29 cellular contexts compared by ENCODE assay signal in the genomic region with DNA sequence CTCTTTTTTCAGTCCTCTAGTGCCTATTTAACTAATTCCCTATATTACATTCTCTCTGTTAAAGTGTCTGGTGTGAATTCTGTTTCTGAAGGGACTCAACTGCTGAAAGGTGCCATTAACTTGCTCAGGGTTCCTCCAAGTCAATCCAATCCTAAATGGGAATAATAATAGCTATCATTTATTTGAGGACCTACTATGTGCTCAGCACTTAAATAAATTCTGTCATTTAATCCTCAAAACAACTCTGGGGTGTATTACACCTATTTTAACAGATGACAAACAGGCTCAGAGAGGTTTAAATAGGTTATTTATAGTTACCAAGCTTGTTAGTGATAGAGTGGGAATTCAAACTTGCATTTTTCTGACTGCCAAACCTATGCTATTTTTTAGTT.
"Had no signal": no experiment of that assay in that cellular context is flagged by ENCODE, and none has a peak within 500 bp of the region (broad histone marks: within the 10 kb centered on the region; RNA-seq: fewer than 3 reads in every experiment).

No MANE protein-coding gene starts in this region.

- H3K4me3 ChIP-seq: colonic mucosa, coronary artery, dorsolateral prefrontal cortex, esophagus muscularis mucosa, esophagus squamous epithelium, gastrocnemius medialis, gastroesophageal sphincter, heart left ventricle, heart right ventricle had no signal

- H3K27me3 ChIP-seq: colonic mucosa, esophagus muscularis mucosa, esophagus squamous epithelium, gastrocnemius medialis, heart left ventricle, heart right ventricle had no signal

- H3K9me3 ChIP-seq: colonic mucosa, esophagus muscularis mucosa, esophagus squamous epithelium, gastrocnemius medialis, gastroesophageal sphincter, heart left ventricle, heart right ventricle had no signal

- H3K9me3 Mint-ChIP-seq: dendritic cell treated with granulocyte-macrophage colony-stimulating factor and Interleukin-4, amounts not matched to agents 40 ng/mL and 50 ng/mL, for 4 days; effector memory CD8-positive, alpha-beta T cell had no signal

- H3K27ac ChIP-seq: colonic mucosa, coronary artery, dorsolateral prefrontal cortex, epithelial cell of prostate, esophagus muscularis mucosa, esophagus squamous epithelium, foreskin keratinocyte, gastrocnemius medialis, gastroesophageal sphincter, heart left ventricle, heart right ventricle had no signal

- DNase-seq: colonic mucosa; cortex of kidney; dermis blood vessel endothelial cell; dorsolateral prefrontal cortex; effector CD4-positive, alpha-beta T cell; effector CD8-positive, alpha-beta T cell; effector memory CD4-positive, alpha-beta T cell; effector memory CD8-positive, alpha-beta T cell; endodermal cell; erythroblast; esophagus squamous epithelium; foreskin fibroblast; foreskin keratinocyte; foreskin melanocyte; gastrocnemius medialis; glutamatergic neuron; head of caudate nucleus; heart left ventricle; heart right ventricle had no signal

- ATAC-seq: effector memory CD8-positive, alpha-beta T cell; esophagus mucosa; foreskin keratinocyte; gastrocnemius medialis; gastroesophageal sphincter had no signal

- H3K4me1 Mint-ChIP-seq: endodermal cell had no signal

- H3K36me3 ChIP-seq: colonic mucosa, esophagus muscularis mucosa, esophagus squamous epithelium, gastrocnemius medialis, gastroesophageal sphincter, heart left ventricle, heart right ventricle had no signal

- H3K4me3 Mint-ChIP-seq: dendritic cell treated with granulocyte-macrophage colony-stimulating factor and Interleukin-4, amounts not matched to agents 40 ng/mL and 50 ng/mL, for 4 days; effector memory CD8-positive, alpha-beta T cell; endodermal cell had no signal

- H3K27ac Mint-ChIP-seq: dendritic cell treated with granulocyte-macrophage colony-stimulating factor and Interleukin-4, amounts not matched to agents 40 ng/mL and 50 ng/mL, for 4 days; effector memory CD8-positive, alpha-beta T cell; endodermal cell had no signal

- H3K4me1 ChIP-seq: colonic mucosa, esophagus muscularis mucosa, foreskin keratinocyte, gastroesophageal sphincter had no signal

- FAIRE-seq: colon, endometrium, endothelial cell of umbilical vein, frontal cortex had no signal
